Comparison of ENCODE assay signal across 2 cellular contexts in the genomic region with DNA sequence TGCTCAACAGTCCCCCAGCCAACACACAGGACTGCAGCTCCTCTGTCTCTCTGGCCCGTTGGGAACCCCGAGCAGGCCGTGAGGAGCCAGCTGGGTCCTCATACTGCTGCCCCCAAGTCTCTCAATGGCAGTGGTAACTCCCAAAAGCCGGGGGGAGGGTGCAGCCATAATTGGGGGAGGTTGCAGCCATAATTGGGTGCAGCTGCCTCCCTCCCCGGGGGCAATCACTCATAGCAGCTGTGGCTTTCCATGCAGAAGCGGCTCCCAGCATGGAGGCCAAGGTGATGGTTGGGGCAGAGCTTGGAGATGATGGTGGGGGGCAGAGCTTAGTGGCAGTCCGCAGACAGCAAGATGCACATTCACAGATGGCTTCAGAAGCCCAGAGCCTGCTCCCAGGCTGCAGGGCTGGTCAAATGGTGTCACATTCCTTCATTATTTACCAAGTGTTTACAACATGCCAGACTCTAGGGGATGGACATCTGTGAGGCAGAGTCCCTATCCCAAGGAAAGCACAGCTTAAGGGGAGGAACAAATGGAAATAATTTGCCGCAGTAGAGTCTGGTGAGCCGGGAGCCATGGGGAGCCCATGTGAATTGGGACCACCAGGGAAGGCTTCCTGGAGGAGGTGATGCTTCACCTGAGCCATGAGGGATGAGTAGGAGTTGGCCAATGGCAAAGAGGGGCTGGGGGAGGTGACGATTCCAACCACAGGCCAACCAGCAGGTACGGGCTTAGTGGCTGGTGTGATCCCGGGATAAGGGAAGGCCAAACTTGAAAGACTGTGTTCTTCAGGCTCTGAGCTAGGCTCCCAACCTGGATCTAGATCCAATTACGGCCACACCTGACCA.
TF ChIP-seq lines count a peak whose summit lies in the region.

No MANE protein-coding gene starts in this region.

TF ChIP-seq in A549, 52 proteins besides CTCF, POLR2A, EP300 and RAD21:
- TF ChIP-seq ZFP36 (IDR thresholded peaks at IDR 0.05; ENCODE audit: borderline replicate concordance, partially characterized antibody) (peak; percentile 68), JUNB (IDR thresholded peaks at IDR 0.05) (no peak), CEBPB (IDR thresholded peaks at IDR 0.05) (no peak), HDAC2 (IDR thresholded peaks at IDR 0.05) (no peak)
- TF ChIP-seq, protein P1, sequence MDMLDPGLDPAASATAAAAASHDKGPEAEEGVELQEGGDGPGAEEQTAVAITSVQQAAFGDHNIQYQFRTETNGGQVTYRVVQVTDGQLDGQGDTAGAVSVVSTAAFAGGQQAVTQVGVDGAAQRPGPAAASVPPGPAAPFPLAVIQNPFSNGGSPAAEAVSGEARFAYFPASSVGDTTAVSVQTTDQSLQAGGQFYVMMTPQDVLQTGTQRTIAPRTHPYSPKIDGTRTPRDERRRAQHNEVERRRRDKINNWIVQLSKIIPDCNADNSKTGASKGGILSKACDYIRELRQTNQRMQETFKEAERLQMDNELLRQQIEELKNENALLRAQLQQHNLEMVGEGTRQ (IDR thresholded peaks at IDR 0.05): no peak

TF ChIP-seq in SK-N-SH, 30 proteins besides CTCF, POLR2A, EP300 and RAD21 (continued from another document):
- TF ChIP-seq POLR2AphosphoS5 (IDR thresholded peaks at IDR 0.05; ENCODE audit: low read depth, low read length): no peak
- TF ChIP-seq, protein P2, sequence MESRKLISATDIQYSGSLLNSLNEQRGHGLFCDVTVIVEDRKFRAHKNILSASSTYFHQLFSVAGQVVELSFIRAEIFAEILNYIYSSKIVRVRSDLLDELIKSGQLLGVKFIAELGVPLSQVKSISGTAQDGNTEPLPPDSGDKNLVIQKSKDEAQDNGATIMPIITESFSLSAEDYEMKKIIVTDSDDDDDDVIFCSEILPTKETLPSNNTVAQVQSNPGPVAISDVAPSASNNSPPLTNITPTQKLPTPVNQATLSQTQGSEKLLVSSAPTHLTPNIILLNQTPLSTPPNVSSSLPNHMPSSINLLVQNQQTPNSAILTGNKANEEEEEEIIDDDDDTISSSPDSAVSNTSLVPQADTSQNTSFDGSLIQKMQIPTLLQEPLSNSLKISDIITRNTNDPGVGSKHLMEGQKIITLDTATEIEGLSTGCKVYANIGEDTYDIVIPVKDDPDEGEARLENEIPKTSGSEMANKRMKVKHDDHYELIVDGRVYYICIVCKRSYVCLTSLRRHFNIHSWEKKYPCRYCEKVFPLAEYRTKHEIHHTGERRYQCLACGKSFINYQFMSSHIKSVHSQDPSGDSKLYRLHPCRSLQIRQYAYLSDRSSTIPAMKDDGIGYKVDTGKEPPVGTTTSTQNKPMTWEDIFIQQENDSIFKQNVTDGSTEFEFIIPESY (IDR thresholded peaks at IDR 0.05; ENCODE audit: borderline replicate concordance, low read depth): no peak
- TF ChIP-seq, protein P1 (IDR thresholded peaks at IDR 0.05; ENCODE audit: borderline replicate concordance, low read depth, low read length): no peak
- TF ChIP-seq RFX5 (IDR thresholded peaks at IDR 0.05; ENCODE audit: low read length): no peak
- TF ChIP-seq RCOR1 (IDR thresholded peaks at IDR 0.05; ENCODE audit: low read length): no peak
- TF ChIP-seq NRF1 (IDR thresholded peaks at IDR 0.05; ENCODE audit: low read depth, low read length): no peak
- TF ChIP-seq NFIC (IDR thresholded peaks at IDR 0.05; ENCODE audit: borderline replicate concordance): no peak
- TF ChIP-seq, protein P3, sequence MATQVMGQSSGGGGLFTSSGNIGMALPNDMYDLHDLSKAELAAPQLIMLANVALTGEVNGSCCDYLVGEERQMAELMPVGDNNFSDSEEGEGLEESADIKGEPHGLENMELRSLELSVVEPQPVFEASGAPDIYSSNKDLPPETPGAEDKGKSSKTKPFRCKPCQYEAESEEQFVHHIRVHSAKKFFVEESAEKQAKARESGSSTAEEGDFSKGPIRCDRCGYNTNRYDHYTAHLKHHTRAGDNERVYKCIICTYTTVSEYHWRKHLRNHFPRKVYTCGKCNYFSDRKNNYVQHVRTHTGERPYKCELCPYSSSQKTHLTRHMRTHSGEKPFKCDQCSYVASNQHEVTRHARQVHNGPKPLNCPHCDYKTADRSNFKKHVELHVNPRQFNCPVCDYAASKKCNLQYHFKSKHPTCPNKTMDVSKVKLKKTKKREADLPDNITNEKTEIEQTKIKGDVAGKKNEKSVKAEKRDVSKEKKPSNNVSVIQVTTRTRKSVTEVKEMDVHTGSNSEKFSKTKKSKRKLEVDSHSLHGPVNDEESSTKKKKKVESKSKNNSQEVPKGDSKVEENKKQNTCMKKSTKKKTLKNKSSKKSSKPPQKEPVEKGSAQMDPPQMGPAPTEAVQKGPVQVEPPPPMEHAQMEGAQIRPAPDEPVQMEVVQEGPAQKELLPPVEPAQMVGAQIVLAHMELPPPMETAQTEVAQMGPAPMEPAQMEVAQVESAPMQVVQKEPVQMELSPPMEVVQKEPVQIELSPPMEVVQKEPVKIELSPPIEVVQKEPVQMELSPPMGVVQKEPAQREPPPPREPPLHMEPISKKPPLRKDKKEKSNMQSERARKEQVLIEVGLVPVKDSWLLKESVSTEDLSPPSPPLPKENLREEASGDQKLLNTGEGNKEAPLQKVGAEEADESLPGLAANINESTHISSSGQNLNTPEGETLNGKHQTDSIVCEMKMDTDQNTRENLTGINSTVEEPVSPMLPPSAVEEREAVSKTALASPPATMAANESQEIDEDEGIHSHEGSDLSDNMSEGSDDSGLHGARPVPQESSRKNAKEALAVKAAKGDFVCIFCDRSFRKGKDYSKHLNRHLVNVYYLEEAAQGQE (IDR thresholded peaks at IDR 0.05; ENCODE audit: low read depth, low read length): no peak
- TF ChIP-seq FOXM1 (IDR thresholded peaks at IDR 0.05; ENCODE audit: low read depth): no peak
- TF ChIP-seq EZH2phosphoT487 (IDR thresholded peaks at IDR 0.05; ENCODE audit: borderline replicate concordance, low read depth): no peak
- TF ChIP-seq MXI1 (IDR thresholded peaks at IDR 0.05; ENCODE audit: low read depth, low read length): no peak
- TF ChIP-seq GATA2 (CRISPR knock-in tag; IDR thresholded peaks at IDR 0.05): no peak
- TF ChIP-seq, protein P4, sequence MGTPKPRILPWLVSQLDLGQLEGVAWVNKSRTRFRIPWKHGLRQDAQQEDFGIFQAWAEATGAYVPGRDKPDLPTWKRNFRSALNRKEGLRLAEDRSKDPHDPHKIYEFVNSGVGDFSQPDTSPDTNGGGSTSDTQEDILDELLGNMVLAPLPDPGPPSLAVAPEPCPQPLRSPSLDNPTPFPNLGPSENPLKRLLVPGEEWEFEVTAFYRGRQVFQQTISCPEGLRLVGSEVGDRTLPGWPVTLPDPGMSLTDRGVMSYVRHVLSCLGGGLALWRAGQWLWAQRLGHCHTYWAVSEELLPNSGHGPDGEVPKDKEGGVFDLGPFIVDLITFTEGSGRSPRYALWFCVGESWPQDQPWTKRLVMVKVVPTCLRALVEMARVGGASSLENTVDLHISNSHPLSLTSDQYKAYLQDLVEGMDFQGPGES (IDR thresholded peaks at IDR 0.05; ENCODE audit: low read depth, low read length): no peak
- no peak for TF ChIP-seq CHD2 (IDR thresholded peaks at IDR 0.05; ENCODE audit: low read length, partially characterized antibody)
- no peak for TF ChIP-seq RXRA (IDR thresholded peaks at IDR 0.05; ENCODE audit: borderline replicate concordance, low read depth)
- TF ChIP-seq JUND (IDR thresholded peaks at IDR 0.05): no peak
TF ChIP-seq in SK-N-SH: peak in this region for 0.
